Comparison of ENCODE assay signal across 9 cellular contexts in the genomic region with DNA sequence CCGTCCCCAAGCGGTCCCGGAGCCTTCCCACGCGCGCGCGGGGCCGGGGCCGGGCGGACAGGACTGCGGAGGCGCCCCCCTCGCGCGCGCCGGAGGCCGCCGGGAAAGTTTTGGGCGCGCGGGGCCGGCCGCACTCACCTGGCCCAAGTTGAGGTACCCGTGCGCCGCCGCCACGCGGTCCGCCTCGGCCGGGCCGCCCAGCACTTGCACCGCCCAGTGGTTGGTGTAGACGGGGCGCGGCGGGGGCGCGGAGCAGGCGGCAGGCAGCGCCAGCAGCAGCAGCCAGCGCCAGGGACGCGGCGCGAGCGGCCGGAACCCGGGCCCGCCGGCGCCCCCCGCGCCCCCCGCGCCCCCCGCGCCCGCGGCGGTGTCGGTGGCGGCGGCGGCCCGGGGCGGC. TPM values are rescaled to one million over a fixed set of nuclear protein-coding genes. Genes with fewer than 3 reads are reported as not detected.
A peak's percentile ranks its signal among the peaks of the same experiment; 100 is the strongest.
DNase-seq lines count a peak whose midpoint lies in the region; ATAC-seq and TF ChIP-seq lines count a peak whose summit lies in the region.
"Had no signal": no experiment of that assay in that cellular context is flagged by ENCODE, and none has a peak within 500 bp of the region (broad histone marks: within the 10 kb centered on the region; RNA-seq: fewer than 3 reads in every experiment).

No MANE protein-coding gene starts in this region.

- intact Hi-C loops in Panc1 (cut with micrococcal nuclease; ENCODE audit: unreplicated experiment), result no loop called here
- intact Hi-C loops in Right ventricle myocardium superior (cut with DNase I), result no loop called here

- DNase-seq in activated CD4-positive, alpha-beta T cell treated with anti-CD3 and anti-CD28 coated beads for 48 hours, result peak; percentile 42
- no peak for DNase-seq in activated CD4-positive, alpha-beta T cell treated with anti-CD3 and anti-CD28 coated beads, Interleukin-2, amount 50 U/mL, for 1 hour
- DNase-seq in Panc1 (ENCODE audit: low read depth, low spot score), result no peak
- peak; percentile 70 for DNase-seq in Right ventricle myocardium superior
- peak; percentile 29 for DNase-seq in stimulated activated naive CD8-positive, alpha-beta T cell treated with anti-CD3 and anti-CD28 coated beads, Interleukin-15, Interleukin-2, amounts not matched to agents 100 U/mL and 50 U/mL, for 24 hours
- no peak for DNase-seq in stimulated activated naive CD4-positive, alpha-beta T cell treated with Interleukin-2 at 50 U/mL for 16 hours (lab: John Stamatoyannopoulos, UW)
- no peak for DNase-seq in T-helper 17 cell

- no peak for TF ChIP-seq CTCF in Panc1 (IDR thresholded peaks at IDR 0.05)

- peaks cover 56% of the 10 kb centered on the region for H3K27me3 Mint-ChIP-seq in T-helper 17 cell

- peak overlapping the region in 1 of 2 experiments; percentile 21; a peak in 1 of 4 replicates for H3K4me3 ChIP-seq in Panc1 (ENCODE audit: low read depth in 2 of 2, low read length in 2 of 2)

- H3K9me3 ChIP-seq in Panc1 (ENCODE audit: control insufficient read depth, insufficient read depth, low read depth, low read length), result no peaks in the 10 kb centered on the region
- H3K9me3 ChIP-seq in T-helper 17 cell (ENCODE audit: control insufficient read depth, low read length, poor library complexity, severe bottlenecking), result no peaks in the 10 kb centered on the region

- no peaks in the 10 kb centered on the region for H3K36me3 ChIP-seq in Panc1 (ENCODE audit: control insufficient read depth, insufficient read depth, low read length)

- no peak overlapping the region for H3K27ac ChIP-seq in Panc1 (ENCODE audit: low read length)

- H3K27ac Mint-ChIP-seq in T-helper 17 cell, result no peak overlapping the region

- no peak overlapping the region for H3K4me3 Mint-ChIP-seq in T-helper 17 cell

- ATAC-seq in Panc1 (peak; percentile 83), Right ventricle myocardium superior (ENCODE audit: poor library complexity) (peak; percentile 49), HG03520 (IDR thresholded peaks at IDR 0.05; ENCODE audit: unreplicated experiment) (no peak), T-helper 17 cell (no peak)
- ATAC-seq in stimulated activated naive CD8-positive, alpha-beta T cell treated with anti-CD3 and anti-CD28 coated beads, Interleukin-15, Interleukin-2, amounts not matched to agents 100 U/mL and 50 U/mL, for 24 hours, result peak; percentile 37

- in situ Hi-C loops in Panc1 (cut with HindIII; ENCODE audit: low pct_unique_long_range_greater_than_20kb, low sequenced_read_pairs), result no loop called here

- H3K36me3 Mint-ChIP-seq in T-helper 17 cell (ENCODE audit: low read depth), result no peaks in the 10 kb centered on the region

- CTCF ChIA-PET in Panc1 (lab: Charles Lee), result interaction anchor here (0.6 kb wide), 1 partner anchor 63 kb away, joined by 4 read pairs; no protein-coding TSS in a partner anchor

- POLR2A ChIA-PET in Panc1 (lab: Charles Lee), result no interaction called here

- no TSS peak for BruUV-seq in Panc1 (replicated peaks; lab: Mats Ljungman, UMichigan)

- H3K4me1 ChIP-seq in Panc1 (ENCODE audit: control insufficient read depth, insufficient read depth, low read length), result 0 out of 2 replicates have a peak, but pooled peaks cover 3% of the 10 kb centered on the region

- H3K4me1 Mint-ChIP-seq in T-helper 17 cell, result no peaks in the 10 kb centered on the region

- peaks cover 2% of the 10 kb centered on the region; the same call in 1 of the 2 replicates for H3K27me3 ChIP-seq in Panc1 (ENCODE audit: control insufficient read depth, insufficient read depth, low read length)

RNA-seq across cellular contexts. Expression of a gene that starts 0.3 kb away (rescaled TPM):
- total RNA-seq in Panc1 (2021; ENCODE audit: unreplicated experiment), result 10.6 TPM
- 18.4 TPM for polyA plus RNA-seq in Panc1 (2012; ENCODE audit: insufficient read length)
- total RNA-seq in Right ventricle myocardium superior, result 34.7 TPM
- 10 to 100 TPM in 1 of 2 donors, 1 to 10 TPM in 1; 1.9 to 27.8 TPM for total RNA-seq in T-helper 17 cell
- total RNA-seq: M059J had no signal

Comparison
In these comparisons a context has a peak if more than half of its experiments do, and no peak if none do; other contexts are left out.
1. DNase-seq: peak in activated CD4-positive, alpha-beta T cell treated with anti-CD3 and anti-CD28 coated beads for 48 hours (single experiment), Right ventricle myocardium superior (single experiment) and stimulated activated naive CD8-positive, alpha-beta T cell treated with anti-CD3 and anti-CD28 coated beads, Interleukin-15, Interleukin-2, amounts not matched to agents 100 U/mL and 50 U/mL, for 24 hours (single experiment); none in activated CD4-positive, alpha-beta T cell treated with anti-CD3 and anti-CD28 coated beads, Interleukin-2, amount 50 U/mL, for 1 hour (single experiment), Panc1 (single experiment), stimulated activated naive CD4-positive, alpha-beta T cell treated with Interleukin-2 at 50 U/mL for 16 hours (single experiment) and T-helper 17 cell (0 of 3).
2. ATAC-seq: peak in Panc1 (single experiment), Right ventricle myocardium superior (single experiment) and stimulated activated naive CD8-positive, alpha-beta T cell treated with anti-CD3 and anti-CD28 coated beads, Interleukin-15, Interleukin-2, amounts not matched to agents 100 U/mL and 50 U/mL, for 24 hours (single experiment); none in HG03520 (single experiment) and T-helper 17 cell (single experiment).